In genomic region chr16:19716728-19717127, GRCh38 we compare ENCODE assay signal across 2 cellular contexts.
A peak's percentile ranks its signal among the peaks of the same experiment; 100 is the strongest.
TF ChIP-seq lines count a peak whose summit lies in the region.

No MANE protein-coding gene starts in this region.

TF ChIP-seq in WTC11, 78 proteins besides CTCF, POLR2A, EP300 and RAD21:
- TF ChIP-seq GABPB1 (CRISPR knock-in tag; IDR thresholded peaks at IDR 0.05), result 0 out of 2 replicates have a peak, but pooled peaks have one; percentile 10
- TF ChIP-seq ZNF121 (CRISPR knock-in tag; IDR thresholded peaks at IDR 0.05), result 0 out of 2 replicates have a peak, but pooled peaks have one; percentile 43

TF ChIP-seq in GM12878, 131 proteins besides CTCF, POLR2A, EP300 and RAD21:
- 0 out of 4 replicates have a peak, but pooled peaks of 1 of the 2 experiments have one; percentile 6 for TF ChIP-seq IKZF2 (IDR thresholded peaks at IDR 0.05)
